In genomic region chr18:1840878-1841277, GRCh38 we compare ENCODE assay signal across 1 cellular context.
TF ChIP-seq lines count a peak whose summit lies in the region.

No MANE protein-coding gene starts in this region.

TF ChIP-seq in GM23338, 12 proteins besides CTCF, POLR2A, EP300 and RAD21 (continued from another document):
- TF ChIP-seq, protein P1, sequence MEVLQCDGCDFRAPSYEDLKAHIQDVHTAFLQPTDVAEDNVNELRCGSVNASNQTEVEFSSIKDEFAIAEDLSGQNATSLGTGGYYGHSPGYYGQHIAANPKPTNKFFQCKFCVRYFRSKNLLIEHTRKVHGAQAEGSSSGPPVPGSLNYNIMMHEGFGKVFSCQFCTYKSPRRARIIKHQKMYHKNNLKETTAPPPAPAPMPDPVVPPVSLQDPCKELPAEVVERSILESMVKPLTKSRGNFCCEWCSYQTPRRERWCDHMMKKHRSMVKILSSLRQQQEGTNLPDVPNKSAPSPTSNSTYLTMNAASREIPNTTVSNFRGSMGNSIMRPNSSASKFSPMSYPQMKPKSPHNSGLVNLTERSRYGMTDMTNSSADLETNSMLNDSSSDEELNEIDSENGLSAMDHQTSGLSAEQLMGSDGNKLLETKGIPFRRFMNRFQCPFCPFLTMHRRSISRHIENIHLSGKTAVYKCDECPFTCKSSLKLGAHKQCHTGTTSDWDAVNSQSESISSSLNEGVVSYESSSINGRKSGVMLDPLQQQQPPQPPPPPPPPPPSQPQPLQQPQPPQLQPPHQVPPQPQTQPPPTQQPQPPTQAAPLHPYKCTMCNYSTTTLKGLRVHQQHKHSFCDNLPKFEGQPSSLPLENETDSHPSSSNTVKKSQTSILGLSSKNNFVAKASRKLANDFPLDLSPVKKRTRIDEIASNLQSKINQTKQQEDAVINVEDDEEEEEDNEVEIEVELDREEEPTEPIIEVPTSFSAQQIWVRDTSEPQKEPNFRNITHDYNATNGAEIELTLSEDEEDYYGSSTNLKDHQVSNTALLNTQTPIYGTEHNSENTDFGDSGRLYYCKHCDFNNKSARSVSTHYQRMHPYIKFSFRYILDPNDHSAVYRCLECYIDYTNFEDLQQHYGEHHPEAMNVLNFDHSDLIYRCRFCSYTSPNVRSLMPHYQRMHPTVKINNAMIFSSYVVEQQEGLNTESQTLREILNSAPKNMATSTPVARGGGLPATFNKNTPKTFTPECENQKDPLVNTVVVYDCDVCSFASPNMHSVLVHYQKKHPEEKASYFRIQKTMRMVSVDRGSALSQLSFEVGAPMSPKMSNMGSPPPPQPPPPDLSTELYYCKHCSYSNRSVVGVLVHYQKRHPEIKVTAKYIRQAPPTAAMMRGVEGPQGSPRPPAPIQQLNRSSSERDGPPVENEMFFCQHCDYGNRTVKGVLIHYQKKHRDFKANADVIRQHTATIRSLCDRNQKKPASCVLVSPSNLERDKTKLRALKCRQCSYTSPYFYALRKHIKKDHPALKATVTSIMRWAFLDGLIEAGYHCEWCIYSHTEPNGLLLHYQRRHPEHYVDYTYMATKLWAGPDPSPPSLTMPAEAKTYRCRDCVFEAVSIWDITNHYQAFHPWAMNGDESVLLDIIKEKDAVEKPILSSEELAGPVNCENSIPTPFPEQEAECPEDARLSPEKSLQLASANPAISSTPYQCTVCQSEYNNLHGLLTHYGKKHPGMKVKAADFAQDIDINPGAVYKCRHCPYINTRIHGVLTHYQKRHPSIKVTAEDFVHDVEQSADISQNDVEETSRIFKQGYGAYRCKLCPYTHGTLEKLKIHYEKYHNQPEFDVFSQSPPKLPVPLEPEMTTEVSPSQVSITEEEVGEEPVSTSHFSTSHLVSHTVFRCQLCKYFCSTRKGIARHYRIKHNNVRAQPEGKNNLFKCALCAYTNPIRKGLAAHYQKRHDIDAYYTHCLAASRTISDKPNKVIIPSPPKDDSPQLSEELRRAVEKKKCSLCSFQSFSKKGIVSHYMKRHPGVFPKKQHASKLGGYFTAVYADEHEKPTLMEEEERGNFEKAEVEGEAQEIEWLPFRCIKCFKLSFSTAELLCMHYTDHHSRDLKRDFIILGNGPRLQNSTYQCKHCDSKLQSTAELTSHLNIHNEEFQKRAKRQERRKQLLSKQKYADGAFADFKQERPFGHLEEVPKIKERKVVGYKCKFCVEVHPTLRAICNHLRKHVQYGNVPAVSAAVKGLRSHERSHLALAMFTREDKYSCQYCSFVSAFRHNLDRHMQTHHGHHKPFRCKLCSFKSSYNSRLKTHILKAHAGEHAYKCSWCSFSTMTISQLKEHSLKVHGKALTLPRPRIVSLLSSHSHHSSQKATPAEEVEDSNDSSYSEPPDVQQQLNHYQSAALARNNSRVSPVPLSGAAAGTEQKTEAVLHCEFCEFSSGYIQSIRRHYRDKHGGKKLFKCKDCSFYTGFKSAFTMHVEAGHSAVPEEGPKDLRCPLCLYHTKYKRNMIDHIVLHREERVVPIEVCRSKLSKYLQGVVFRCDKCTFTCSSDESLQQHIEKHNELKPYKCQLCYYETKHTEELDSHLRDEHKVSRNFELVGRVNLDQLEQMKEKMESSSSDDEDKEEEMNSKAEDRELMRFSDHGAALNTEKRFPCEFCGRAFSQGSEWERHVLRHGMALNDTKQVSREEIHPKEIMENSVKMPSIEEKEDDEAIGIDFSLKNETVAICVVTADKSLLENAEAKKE (CRISPR knock-in tag; IDR thresholded peaks at IDR 0.05) = no peak
- no peak for TF ChIP-seq ZNF114 (CRISPR knock-in tag; IDR thresholded peaks at IDR 0.05)
- TF ChIP-seq EZH2 (IDR thresholded peaks at IDR 0.05; ENCODE audit: low read depth, unreplicated experiment) = no peak
- TF ChIP-seq ZNF331 (CRISPR knock-in tag; IDR thresholded peaks at IDR 0.05; ENCODE audit: low read depth) = no peak
- TF ChIP-seq CREB1 (CRISPR knock-in tag; IDR thresholded peaks at IDR 0.05; ENCODE audit: low read depth) = no peak
- no peak for TF ChIP-seq POLR2AphosphoS5 (IDR thresholded peaks at IDR 0.05; ENCODE audit: low read depth)
